9 cellular contexts compared by ENCODE assay signal in genomic region chr19:7830823-7831222, GRCh38. TPM values are rescaled to one million over a fixed set of nuclear protein-coding genes. Genes with fewer than 3 reads are reported as not detected.
DNase-seq lines count a peak whose midpoint lies in the region; ATAC-seq and TF ChIP-seq lines count a peak whose summit lies in the region.
"Had no signal": no experiment of that assay in that cellular context is flagged by ENCODE, and none has a peak within 500 bp of the region (broad histone marks: within the 10 kb centered on the region; RNA-seq: fewer than 3 reads in every experiment).

No MANE protein-coding gene starts in this region.

- no peak overlapping the region for H3K4ac ChIP-seq in H9 (ENCODE audit: low read depth, low read length)

- WGBS in H9 (ENCODE audit: extremely low coverage, insufficient read length, low lambda C conversion rate) = no CpG with 5 or more reads among the region's 7 CpGs
- WGBS in spleen, 5 donors = 44 to 54% (median 52%) methylated on average over 6 to 7 of the region's 7 CpGs

- H2BK5ac ChIP-seq in H9 (ENCODE audit: insufficient read length, low read length) = no peak overlapping the region

- H3K9me3 ChIP-seq in H9 (ENCODE audit: control insufficient read depth, low read depth, low read length) = no peaks in the 10 kb centered on the region
- H3K9me3 ChIP-seq in WERI-Rb-1 (ENCODE audit: severe bottlenecking) = no peaks in the 10 kb centered on the region
- H3K9me3 ChIP-seq in spleen = no peaks in the 10 kb centered on the region

- H2AK5ac ChIP-seq in H9 (ENCODE audit: insufficient read length, low read length) = no peak overlapping the region

- TF ChIP-seq POLR2A in spleen (IDR thresholded peaks at IDR 0.05) = no peak

- H4K91ac ChIP-seq in H9 (ENCODE audit: insufficient read length, low read depth, low read length) = no peak overlapping the region

- ATAC-seq in HG03442 (IDR thresholded peaks at IDR 0.05; ENCODE audit: unreplicated experiment) = no peak

- no peak overlapping the region for H3K56ac ChIP-seq in H9 (ENCODE audit: insufficient read length, low read depth, low read length)

- H3K14ac ChIP-seq in H9 (ENCODE audit: insufficient read depth, low read length) = no peak overlapping the region

- no peaks in the 10 kb centered on the region for H3K9me3 Mint-ChIP-seq in H9

- H3T11ph ChIP-seq in H9 (ENCODE audit: low read length) = no peak overlapping the region

- H3K36me3 ChIP-seq in WERI-Rb-1 (no peaks in the 10 kb centered on the region; the same call in 1 of the 2 replicates), spleen (no peaks in the 10 kb centered on the region)

- no peak overlapping the region for H4K5ac ChIP-seq in H9 (ENCODE audit: insufficient read length, low read depth, low read length)

- no peaks in the 10 kb centered on the region for H3K79me1 ChIP-seq in H9 (ENCODE audit: insufficient read depth, low read depth, low read length, poor library complexity, severe bottlenecking)

- no peak overlapping the region for H3K9ac ChIP-seq in H9 (ENCODE audit: extremely low read depth, insufficient read length, low read length)

- H3K36me3 Mint-ChIP-seq in H9 (ENCODE audit: insufficient read depth in 1 of 3, low read depth in 3 of 3) = no peaks in the 10 kb centered on the region

- H4K20me1 ChIP-seq in H9 (ENCODE audit: control insufficient read depth, insufficient read depth, insufficient read length) = no peaks in the 10 kb centered on the region

- no peak overlapping the region for H4K8ac ChIP-seq in H9 (replicated peaks; ENCODE audit: insufficient read length, low read depth, low read length)

- no peak overlapping the region for H3K18ac ChIP-seq in H9 (ENCODE audit: insufficient read length, low read depth, low read length)

- H2AFZ ChIP-seq in H9 (ENCODE audit: low read length) = no peak overlapping the region

- peaks cover 18 to 22% of the 10 kb centered on the region in 2 experiments for H3K4me1 Mint-ChIP-seq in H9

- no peak for DNase-seq in H9
- no peak for DNase-seq in WERI-Rb-1
- no peak for DNase-seq in foreskin fibroblast
- DNase-seq in spleen = peak; percentile 80
- no peak for DNase-seq in NCI-H187 treated with DMSO at 0.1 percent for 48 hours (lab: John Stamatoyannopoulos, UW)
- no peak for DNase-seq in NCI-H2171 treated with DMSO at 0.1 percent for 48 hours (lab: John Stamatoyannopoulos, UW)
- DNase-seq in kidney glomerular epithelial cell (lab: John Stamatoyannopoulos, UW) = no peak
- DNase-seq: NCI-H1436 treated with DMSO at 0.1 percent for 48 hours had no signal

- H3K27ac ChIP-seq in H9 (ENCODE audit: insufficient read length, low read depth, low read length) (no peak overlapping the region), WERI-Rb-1 (no peak overlapping the region), spleen (no peak overlapping the region)

- no peak overlapping the region for H3K23ac ChIP-seq in H9 (ENCODE audit: insufficient read length, low read depth, low read length)

- no peak overlapping the region for H2BK15ac ChIP-seq in H9 (ENCODE audit: low read depth, low read length)

- no peak overlapping the region for H3K27ac Mint-ChIP-seq in H9

- no peak overlapping the region for H2BK12ac ChIP-seq in H9 (ENCODE audit: insufficient read length, low read depth, low read length)

- H3K27me3 ChIP-seq in H9 (ENCODE audit: insufficient read depth, low read length) (no peaks in the 10 kb centered on the region), WERI-Rb-1 (ENCODE audit: insufficient read depth, low read depth, severe bottlenecking) (no peaks in the 10 kb centered on the region), spleen (replicated peaks in 1 of 7) (no peaks in the 10 kb centered on the region)

- peaks cover 3% of the 10 kb centered on the region for H3K23me2 ChIP-seq in H9 (ENCODE audit: insufficient read length, low read depth, low read length, poor library complexity, severe bottlenecking)

- TF ChIP-seq CTCF in H9 (conservative IDR thresholded peaks at IDR 0.05) (no peak), WERI-Rb-1 (IDR thresholded peaks at IDR 0.05; ENCODE audit: low read depth, low read length) (no peak), foreskin fibroblast (IDR thresholded peaks at IDR 0.05; ENCODE audit: low read depth, low read length) (no peak), spleen (IDR thresholded peaks at IDR 0.05 in 8 of 11, conservative IDR thresholded peaks at IDR 0.05 in 3 of 11) (no peak)

- peaks cover 57% of the 10 kb centered on the region for H3K27me3 Mint-ChIP-seq in H9 (ENCODE audit: low read depth)

- no peaks in the 10 kb centered on the region for H3K4me1 ChIP-seq in H9 (ENCODE audit: insufficient read depth, low read length)
- H3K4me1 ChIP-seq in spleen = peaks cover 8 to 43% (median 37%) of the 10 kb centered on the region in 6 donors

- no peak overlapping the region for H2BK20ac ChIP-seq in H9 (ENCODE audit: low read depth, low read length, poor library complexity, severe bottlenecking)

- peak overlapping the region; percentile 55 for H3K4me3 ChIP-seq in WERI-Rb-1 (ENCODE audit: low read depth, low read length)
- H3K4me3 ChIP-seq in foreskin fibroblast (ENCODE audit: low read depth in 1 of 2, low read length in 2 of 2) = peak overlapping the region; percentile 61 to 65
- H3K4me3 ChIP-seq in spleen = peak overlapping the region in 6 of 8 donors; percentile 53 to 89 (median 74)

- intact Hi-C loops in spleen (cut with DNase I; ENCODE audit: low total_unique reads) = no loop called here

- H3K79me2 ChIP-seq in H9 (ENCODE audit: insufficient read depth, low read length) = no peaks in the 10 kb centered on the region

- H3K4me2 ChIP-seq in H9 (ENCODE audit: insufficient read depth, insufficient read length, low read length) = peak overlapping the region; percentile 31

- peak overlapping the region; percentile 64 to 82 for H3K4me3 Mint-ChIP-seq in H9

- H2BK120ac ChIP-seq in H9 (ENCODE audit: low read depth, low read length, poor library complexity, severe bottlenecking) = no peak overlapping the region

RNA-seq across cellular contexts. Expression of gene EVI5L, which starts 0.8 kb away (rescaled TPM):
- total RNA-seq in H9 (2021) (7.1 and 7.8 TPM in 2 replicates), spleen (10 to 100 TPM in 5 of 7 donors, 1 to 10 TPM in 2; 8.6 to 22.8 (median 13.8) TPM)
- polyA plus RNA-seq in spleen = 1 to 10 TPM; 3.7 to 9.3 (median 3.7) TPM

RNA-seq across cellular contexts. Expression of gene PRR36, which starts 43.4 kb away (rescaled TPM):
- 20.4 and 21.4 TPM in 2 replicates for total RNA-seq in H9 (2021)
- total RNA-seq in spleen = under 1 TPM in 4 of 7 donors, not detected in 3; 0.09 to 0.43 (median 0.21) TPM
- under 1 TPM; 0.02 to 0.06 (median 0.06) TPM for polyA plus RNA-seq in spleen

RNA-seq across cellular contexts. Expression of gene LRRC8E, which starts 57.5 kb away (rescaled TPM):
- total RNA-seq in H9 (2021) (4.6 and 4.8 TPM in 2 replicates), spleen (under 1 TPM in 1 of 7 donors, not detected in 6; 0.37 TPM)
- polyA plus RNA-seq in spleen = under 1 TPM in 1 of 3 donors, not detected in 2; 0.08 TPM

Comparison
In these comparisons a context has a peak if more than half of its experiments do, and no peak if none do; other contexts are left out.
1. RNA of gene PRR36, which starts 43.4 kb away (total RNA-seq): 20.4 to 21.4 TPM in H9; 0.09 to 0.43 TPM in spleen; every median in the first group is over 10 times any median in the second.
2. Peak in every context shown above with its lines, with median percentiles within 50 percentile points of each other: H3K4me3 ChIP-seq.